In genomic region chr9:131618071-131618479, GRCh38 we compare ENCODE assay signal across 12 cellular contexts.
DNase-seq lines count a peak whose midpoint lies in the region; ATAC-seq lines count a peak whose summit lies in the region.
"Had no signal": no experiment of that assay in that cellular context is flagged by ENCODE, and none has a peak within 500 bp of the region (broad histone marks: within the 10 kb centered on the region; RNA-seq: fewer than 3 reads in every experiment).

No MANE protein-coding gene starts in this region.

- no peaks in the 10 kb centered on the region for H3K9me3 ChIP-seq in subcutaneous abdominal adipose tissue (ENCODE audit: control insufficient read depth in 5 of 5, low read length in 5 of 5)
- H3K9me3 ChIP-seq: tibial artery had no signal

- H3K4me3 ChIP-seq in subcutaneous abdominal adipose tissue (ENCODE audit: low read depth in 1 of 5, low read length in 5 of 5), result no peak overlapping the region
- H3K4me3 ChIP-seq: tibial artery had no signal

- DNase-seq in NCI-H82 (lab: John Stamatoyannopoulos, UW) (peak; percentile 44), NCI-H82 treated with DMSO at 0.1 percent for 48 hours (lab: John Stamatoyannopoulos, UW; ENCODE audit: unreplicated experiment) (no peak), SHP77 (lab: John Stamatoyannopoulos, UW) (peak; percentile 80 to 93), Right ventricle myocardium inferior (ENCODE audit: missing footprints) (no peak), NCI-H187 (lab: John Stamatoyannopoulos, UW) (no peak), AG08396 (ENCODE audit: low spot score) (no peak)
- DNase-seq: activated T-cell treated with anti-CD3 and anti-CD28 coated beads, Interleukin-2, amount 50 U/mL, for 48 hours; effector CD4-positive, alpha-beta T cell; tibial artery had no signal

- H3K36me3 ChIP-seq in subcutaneous abdominal adipose tissue (ENCODE audit: control insufficient read depth in 5 of 5, insufficient read depth in 5 of 5, low read length in 5 of 5), result peaks cover 0 to 84% (median 74%) of the 10 kb centered on the region in 5 donors

- no peak overlapping the region for H3K9ac ChIP-seq in subcutaneous abdominal adipose tissue (ENCODE audit: low read length in 5 of 5)

- intact Hi-C loops in Right ventricle myocardium inferior (cut with DNase I), result loop anchor here (5.0 kb wide), 1 partner anchor 49 kb away; no protein-coding TSS in a partner anchor

- ATAC-seq in Right ventricle myocardium inferior (peak; percentile 82), HG03460 (IDR thresholded peaks at IDR 0.05; ENCODE audit: unreplicated experiment) (no peak)

- no peaks in the 10 kb centered on the region for H3K27me3 ChIP-seq in subcutaneous abdominal adipose tissue (ENCODE audit: control insufficient read depth in 5 of 5, insufficient read depth in 4 of 5, low read length in 5 of 5)
- H3K27me3 ChIP-seq: tibial artery had no signal

- H3K4me1 ChIP-seq in subcutaneous abdominal adipose tissue (ENCODE audit: control insufficient read depth in 5 of 5, insufficient read depth in 5 of 5, low read length in 5 of 5), result peaks cover 2 to 25% (median 21%) of the 10 kb centered on the region in 5 donors

- peak overlapping the region; percentile 9 for H3K27ac ChIP-seq in subcutaneous abdominal adipose tissue (ENCODE audit: low read depth, low read length)
- H3K27ac ChIP-seq: HL-60, tibial artery had no signal

Comparison
In these comparisons a context has a peak if more than half of its experiments do, and no peak if none do; other contexts are left out.
1. DNase-seq: peak in NCI-H82 (single experiment) and SHP77 (2 of 2); none in NCI-H82 treated with DMSO at 0.1 percent for 48 hours (single experiment), Right ventricle myocardium inferior (single experiment), NCI-H187 (0 of 2) and AG08396 (single experiment).